ENCODE assay signal across 1 cellular context in the genomic region with DNA sequence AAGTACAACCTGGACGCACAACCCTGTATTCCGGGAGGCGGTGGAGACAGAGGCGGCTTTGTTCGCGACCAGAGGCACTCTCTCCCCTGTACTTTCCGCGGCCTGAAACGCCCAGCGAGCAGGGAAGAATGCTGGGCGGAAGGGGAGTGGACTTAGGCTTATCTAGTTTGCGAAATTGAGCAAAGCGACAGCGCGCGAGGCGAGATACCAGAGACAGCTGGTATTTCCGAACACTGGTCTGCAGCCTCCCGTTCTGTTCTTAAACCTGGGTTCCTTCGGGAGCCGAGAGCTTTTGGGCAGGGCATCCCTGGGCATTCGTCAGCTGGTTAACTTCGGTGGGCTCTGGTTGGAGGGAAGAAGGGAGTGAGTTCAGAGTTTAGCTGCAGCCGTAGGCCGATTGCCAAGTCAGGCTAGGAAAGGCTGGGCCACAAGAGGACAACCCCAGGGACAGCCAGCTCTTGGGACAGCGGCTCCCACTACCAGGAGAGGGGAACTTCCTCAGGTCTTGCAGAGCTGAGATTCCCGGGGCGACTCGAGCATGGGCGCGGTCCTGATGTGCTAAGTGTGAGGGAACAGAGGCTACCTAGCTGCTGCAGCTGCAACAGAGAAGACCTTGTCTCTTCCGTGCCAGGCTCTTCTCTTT.
TF ChIP-seq lines count a peak whose summit lies in the region.

No MANE protein-coding gene starts in this region.

TF ChIP-seq in HepG2, 621 proteins besides CTCF, POLR2A, EP300 and RAD21 (continued from another document and continues in another):
- TF ChIP-seq, protein P1, sequence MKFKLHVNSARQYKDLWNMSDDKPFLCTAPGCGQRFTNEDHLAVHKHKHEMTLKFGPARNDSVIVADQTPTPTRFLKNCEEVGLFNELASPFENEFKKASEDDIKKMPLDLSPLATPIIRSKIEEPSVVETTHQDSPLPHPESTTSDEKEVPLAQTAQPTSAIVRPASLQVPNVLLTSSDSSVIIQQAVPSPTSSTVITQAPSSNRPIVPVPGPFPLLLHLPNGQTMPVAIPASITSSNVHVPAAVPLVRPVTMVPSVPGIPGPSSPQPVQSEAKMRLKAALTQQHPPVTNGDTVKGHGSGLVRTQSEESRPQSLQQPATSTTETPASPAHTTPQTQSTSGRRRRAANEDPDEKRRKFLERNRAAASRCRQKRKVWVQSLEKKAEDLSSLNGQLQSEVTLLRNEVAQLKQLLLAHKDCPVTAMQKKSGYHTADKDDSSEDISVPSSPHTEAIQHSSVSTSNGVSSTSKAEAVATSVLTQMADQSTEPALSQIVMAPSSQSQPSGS (CRISPR knock-in tag; IDR thresholded peaks at IDR 0.05): no peak
- TF ChIP-seq ZNF263 (CRISPR knock-in tag; IDR thresholded peaks at IDR 0.05) (peak; percentile 48; the same call in 1 of the 2 replicates), MLLT10 (CRISPR knock-in tag; IDR thresholded peaks at IDR 0.05) (no peak), ZNF614 (CRISPR knock-in tag; IDR thresholded peaks at IDR 0.05; ENCODE audit: borderline replicate concordance) (peak; percentile 56; the same call in 1 of the 2 replicates), KLF15 (CRISPR knock-in tag; IDR thresholded peaks at IDR 0.05; ENCODE audit: borderline replicate concordance) (no peak), TBP (CRISPR knock-in tag; IDR thresholded peaks at IDR 0.05) (no peak), BATF2 (CRISPR knock-in tag; IDR thresholded peaks at IDR 0.05) (no peak), RNF219 (CRISPR knock-in tag; IDR thresholded peaks at IDR 0.05) (no peak), IRX3 (CRISPR knock-in tag; IDR thresholded peaks at IDR 0.05; ENCODE audit: borderline replicate concordance, low read depth) (peak; percentile 60; the same call in 1 of the 2 replicates), ZNF367 (CRISPR knock-in tag; IDR thresholded peaks at IDR 0.05; ENCODE audit: borderline replicate concordance) (no peak), ZNF558 (CRISPR knock-in tag; IDR thresholded peaks at IDR 0.05; ENCODE audit: borderline replicate concordance) (no peak), STAT6 (CRISPR knock-in tag; IDR thresholded peaks at IDR 0.05; ENCODE audit: borderline replicate concordance) (no peak), ZKSCAN5 (CRISPR knock-in tag; IDR thresholded peaks at IDR 0.05) (no peak), ZNF501 (CRISPR knock-in tag; IDR thresholded peaks at IDR 0.05) (peak; percentile 73; the same call in 1 of the 2 replicates), ZMYM4 (CRISPR knock-in tag; IDR thresholded peaks at IDR 0.05) (peak; percentile 42; the same call in 1 of the 2 replicates), ZNF124 (CRISPR knock-in tag; IDR thresholded peaks at IDR 0.05) (0 out of 2 replicates have a peak, but pooled peaks have one; percentile 35), ZNF446 (CRISPR knock-in tag; IDR thresholded peaks at IDR 0.05) (no peak), ZFP62 (CRISPR knock-in tag; IDR thresholded peaks at IDR 0.05) (no peak), CREM (IDR thresholded peaks at IDR 0.05) (0 out of 2 replicates have a peak, but pooled peaks have one; percentile 32), CREM (CRISPR knock-in tag; IDR thresholded peaks at IDR 0.05) (no peak), ZNF644 (CRISPR knock-in tag; IDR thresholded peaks at IDR 0.05; ENCODE audit: low read depth) (no peak), PRDM15 (CRISPR knock-in tag; IDR thresholded peaks at IDR 0.05) (no peak), ZNF276 (CRISPR knock-in tag; IDR thresholded peaks at IDR 0.05; ENCODE audit: low read depth) (no peak), ZNF431 (CRISPR knock-in tag; IDR thresholded peaks at IDR 0.05; ENCODE audit: borderline replicate concordance, low read depth) (no peak), CHD2 (IDR thresholded peaks at IDR 0.05; ENCODE audit: low read depth, low read length) (no peak), KAT8 (CRISPR knock-in tag; IDR thresholded peaks at IDR 0.05) (peak; percentile 38; the same call in 1 of the 2 replicates), ZNF605 (CRISPR knock-in tag; IDR thresholded peaks at IDR 0.05) (no peak), CERS6 (CRISPR knock-in tag; IDR thresholded peaks at IDR 0.05) (no peak), ZNF652 (CRISPR knock-in tag; IDR thresholded peaks at IDR 0.05; ENCODE audit: borderline replicate concordance, low read depth) (no peak; the same call in 1 of the 2 replicates), SOX5 (CRISPR knock-in tag; IDR thresholded peaks at IDR 0.05; ENCODE audit: borderline replicate concordance) (peak; percentile 73; the same call in 1 of the 2 replicates), HMGA1 (CRISPR knock-in tag; conservative IDR thresholded peaks at IDR 0.05) (no peak), ZNF136 (CRISPR knock-in tag; IDR thresholded peaks at IDR 0.05; ENCODE audit: low read depth) (no peak)
- TF ChIP-seq, protein P2, sequence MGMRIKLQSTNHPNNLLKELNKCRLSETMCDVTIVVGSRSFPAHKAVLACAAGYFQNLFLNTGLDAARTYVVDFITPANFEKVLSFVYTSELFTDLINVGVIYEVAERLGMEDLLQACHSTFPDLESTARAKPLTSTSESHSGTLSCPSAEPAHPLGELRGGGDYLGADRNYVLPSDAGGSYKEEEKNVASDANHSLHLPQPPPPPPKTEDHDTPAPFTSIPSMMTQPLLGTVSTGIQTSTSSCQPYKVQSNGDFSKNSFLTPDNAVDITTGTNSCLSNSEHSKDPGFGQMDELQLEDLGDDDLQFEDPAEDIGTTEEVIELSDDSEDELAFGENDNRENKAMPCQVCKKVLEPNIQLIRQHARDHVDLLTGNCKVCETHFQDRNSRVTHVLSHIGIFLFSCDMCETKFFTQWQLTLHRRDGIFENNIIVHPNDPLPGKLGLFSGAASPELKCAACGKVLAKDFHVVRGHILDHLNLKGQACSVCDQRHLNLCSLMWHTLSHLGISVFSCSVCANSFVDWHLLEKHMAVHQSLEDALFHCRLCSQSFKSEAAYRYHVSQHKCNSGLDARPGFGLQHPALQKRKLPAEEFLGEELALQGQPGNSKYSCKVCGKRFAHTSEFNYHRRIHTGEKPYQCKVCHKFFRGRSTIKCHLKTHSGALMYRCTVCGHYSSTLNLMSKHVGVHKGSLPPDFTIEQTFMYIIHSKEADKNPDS (CRISPR knock-in tag; IDR thresholded peaks at IDR 0.05): no peak
- TF ChIP-seq, protein P3, sequence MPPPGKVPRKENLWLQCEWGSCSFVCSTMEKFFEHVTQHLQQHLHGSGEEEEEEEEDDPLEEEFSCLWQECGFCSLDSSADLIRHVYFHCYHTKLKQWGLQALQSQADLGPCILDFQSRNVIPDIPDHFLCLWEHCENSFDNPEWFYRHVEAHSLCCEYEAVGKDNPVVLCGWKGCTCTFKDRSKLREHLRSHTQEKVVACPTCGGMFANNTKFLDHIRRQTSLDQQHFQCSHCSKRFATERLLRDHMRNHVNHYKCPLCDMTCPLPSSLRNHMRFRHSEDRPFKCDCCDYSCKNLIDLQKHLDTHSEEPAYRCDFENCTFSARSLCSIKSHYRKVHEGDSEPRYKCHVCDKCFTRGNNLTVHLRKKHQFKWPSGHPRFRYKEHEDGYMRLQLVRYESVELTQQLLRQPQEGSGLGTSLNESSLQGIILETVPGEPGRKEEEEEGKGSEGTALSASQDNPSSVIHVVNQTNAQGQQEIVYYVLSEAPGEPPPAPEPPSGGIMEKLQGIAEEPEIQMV (CRISPR knock-in tag; IDR thresholded peaks at IDR 0.05; ENCODE audit: low read depth): no peak
- TF ChIP-seq, protein P4, sequence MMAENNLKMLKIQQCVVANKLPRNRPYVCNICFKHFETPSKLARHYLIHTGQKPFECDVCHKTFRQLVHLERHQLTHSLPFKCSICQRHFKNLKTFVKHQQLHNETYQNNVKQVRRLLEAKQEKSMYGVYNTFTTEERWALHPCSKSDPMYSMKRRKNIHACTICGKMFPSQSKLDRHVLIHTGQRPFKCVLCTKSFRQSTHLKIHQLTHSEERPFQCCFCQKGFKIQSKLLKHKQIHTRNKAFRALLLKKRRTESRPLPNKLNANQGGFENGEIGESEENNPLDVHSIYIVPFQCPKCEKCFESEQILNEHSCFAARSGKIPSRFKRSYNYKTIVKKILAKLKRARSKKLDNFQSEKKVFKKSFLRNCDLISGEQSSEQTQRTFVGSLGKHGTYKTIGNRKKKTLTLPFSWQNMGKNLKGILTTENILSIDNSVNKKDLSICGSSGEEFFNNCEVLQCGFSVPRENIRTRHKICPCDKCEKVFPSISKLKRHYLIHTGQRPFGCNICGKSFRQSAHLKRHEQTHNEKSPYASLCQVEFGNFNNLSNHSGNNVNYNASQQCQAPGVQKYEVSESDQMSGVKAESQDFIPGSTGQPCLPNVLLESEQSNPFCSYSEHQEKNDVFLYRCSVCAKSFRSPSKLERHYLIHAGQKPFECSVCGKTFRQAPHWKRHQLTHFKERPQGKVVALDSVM (CRISPR knock-in tag; IDR thresholded peaks at IDR 0.05): no peak
